Comparison of ENCODE assay signal across 9 cellular contexts in the genomic region with DNA sequence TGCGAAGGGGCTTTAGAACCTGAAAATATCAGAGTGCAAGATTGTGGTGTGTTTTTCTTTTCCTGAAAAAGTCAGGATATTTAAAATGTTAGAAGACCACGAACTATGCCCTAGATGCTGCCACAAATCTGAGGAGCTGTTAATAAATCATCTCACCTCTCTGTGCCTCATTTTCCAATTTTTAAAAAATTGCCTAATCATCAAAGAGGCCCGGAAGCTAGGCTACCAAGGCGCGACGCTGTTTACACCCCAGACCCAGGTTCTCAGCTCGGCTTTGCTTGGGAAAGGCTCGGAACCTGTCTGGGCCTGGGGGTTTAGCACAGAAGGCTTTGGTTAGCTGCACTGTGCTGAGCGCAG.
A peak's percentile ranks its signal among the peaks of the same experiment; 100 is the strongest.
DNase-seq lines count a peak whose midpoint lies in the region; ATAC-seq and TF ChIP-seq lines count a peak whose summit lies in the region.
"Had no signal": no experiment of that assay in that cellular context is flagged by ENCODE, and none has a peak within 500 bp of the region (broad histone marks: within the 10 kb centered on the region; RNA-seq: fewer than 3 reads in every experiment).

No MANE protein-coding gene starts in this region.

- H3K27me3 ChIP-seq in IMR-90 (ENCODE audit: control insufficient read depth, insufficient read depth, low read length), result peaks cover 39% of the 10 kb centered on the region
- no peaks in the 10 kb centered on the region for H3K27me3 ChIP-seq in endodermal cell (ENCODE audit: control insufficient read depth, insufficient read depth, low read length, poor library complexity, severe bottlenecking)
- no peaks in the 10 kb centered on the region for H3K27me3 ChIP-seq in ovary
- no peaks in the 10 kb centered on the region for H3K27me3 ChIP-seq in CD4-positive, alpha-beta memory T cell (ENCODE audit: insufficient read depth, low read length)

- BruUV-seq in IMR-90 (replicated peaks; lab: Mats Ljungman, UMichigan), result no TSS peak

- H3K4me1 ChIP-seq in IMR-90 (ENCODE audit: control insufficient read depth, insufficient read depth, low read length) (no peaks in the 10 kb centered on the region), endodermal cell (ENCODE audit: control insufficient read depth, insufficient read depth, low read length) (peaks cover 3% of the 10 kb centered on the region), ovary (ENCODE audit: insufficient read depth) (peaks cover 4% of the 10 kb centered on the region)
- H3K4me1 ChIP-seq in CD4-positive, alpha-beta memory T cell (ENCODE audit: insufficient read depth, low read length), result peaks cover 5% of the 10 kb centered on the region

- no peaks in the 10 kb centered on the region for H4K20me1 ChIP-seq in IMR-90 (ENCODE audit: insufficient read depth, low read length)

- dilution Hi-C loops in IMR-90 (cut with HindIII; ENCODE audit: low sequenced_read_pairs, unreplicated experiment), result no loop called here

- H3K23ac ChIP-seq in IMR-90 (ENCODE audit: low read depth, low read length), result no peak overlapping the region

- TF ChIP-seq CTCF in AG09309 (IDR thresholded peaks at IDR 0.05; ENCODE audit: control insufficient read depth, insufficient read depth, low read depth, low read length, missing control alignments) (no peak), IMR-90 (conservative IDR thresholded peaks at IDR 0.05; ENCODE audit: low read depth, low read length) (no peak), endodermal cell (conservative IDR thresholded peaks at IDR 0.05) (no peak), ovary (IDR thresholded peaks at IDR 0.05) (no peak)

- no peak overlapping the region for H3K4me3 Mint-ChIP-seq in endodermal cell
- H3K4me3 Mint-ChIP-seq in CD4-positive, alpha-beta memory T cell, result peak overlapping the region in 3 of 8 donors; percentile 35 to 39 (median 35)
- H3K4me3 Mint-ChIP-seq: activated T-cell treated with anti-CD3 and anti-CD28 coated beads, Interleukin-2, amount 50 U/mL, for 4 hours had no signal

- POLR2A ChIA-PET in IMR-90 (lab: Charles Lee; ENCODE audit: unreplicated experiment), result no interaction called here
- POLR2A ChIA-PET in CD4-positive, alpha-beta memory T cell (lab: Charles Lee; ENCODE audit: partially characterized antibody), result no interaction called here

- no peak overlapping the region for H2BK5ac ChIP-seq in IMR-90 (ENCODE audit: low read depth, low read length, poor library complexity, severe bottlenecking)

- no peaks in the 10 kb centered on the region for H3K9me1 ChIP-seq in IMR-90 (ENCODE audit: insufficient read depth, low read length)

- peak overlapping the region; percentile 66 for H3K27ac Mint-ChIP-seq in endodermal cell
- no peak overlapping the region for H3K27ac Mint-ChIP-seq in CD4-positive, alpha-beta memory T cell

- no peak for DNase-seq in AG09309 (ENCODE audit: low read depth)
- no peak for DNase-seq in IMR-90
- no peak for DNase-seq in endodermal cell
- no peak for DNase-seq in ovary
- DNase-seq in NCI-H226, result no peak
- no peak for DNase-seq in OCI-M2 (lab: John Stamatoyannopoulos, UW; ENCODE audit: unreplicated experiment)
- no peak for DNase-seq in CD4-positive, alpha-beta memory T cell
- no peak for DNase-seq in activated CD4-positive, alpha-beta T cell treated with anti-CD3 and anti-CD28 coated beads for 48 hours
- DNase-seq: activated T-cell treated with anti-CD3 and anti-CD28 coated beads, Interleukin-2, amount 50 U/mL, for 4 hours had no signal

- CTCF ChIA-PET in IMR-90 (lab: Yijun Ruan, JAX), result no interaction called here
- CTCF ChIA-PET in CD4-positive, alpha-beta memory T cell (lab: Charles Lee; ENCODE audit: partially characterized antibody), result no interaction called here

- H3K4me2 ChIP-seq in IMR-90 (ENCODE audit: low read depth, low read length), result peak overlapping the region; percentile 11

- H4K8ac ChIP-seq in IMR-90 (ENCODE audit: low read depth in 2 of 2, low read length in 2 of 2), result no peak overlapping the region

- no peak overlapping the region for H4K5ac ChIP-seq in IMR-90 (ENCODE audit: low read depth, low read length)

- H3K56ac ChIP-seq in IMR-90 (ENCODE audit: extremely low read depth, insufficient read depth, low read length), result no peak overlapping the region

- H3K4me3 ChIP-seq in AG09309 (ENCODE audit: control insufficient read depth, low read depth, low read length) (peak overlapping the region; percentile 20), IMR-90 (ENCODE audit: insufficient read depth, low read depth, low read length) (peak overlapping the region; percentile 31; the same call in 1 of the 2 replicates), endodermal cell (ENCODE audit: low read length) (no peak overlapping the region), ovary (peak overlapping the region; percentile 43)
- no peak overlapping the region for H3K4me3 ChIP-seq in CD4-positive, alpha-beta memory T cell (ENCODE audit: low read length in 2 of 2)

- no peak overlapping the region for H3K4ac ChIP-seq in IMR-90 (ENCODE audit: low read depth, low read length)

- in situ Hi-C loops in IMR-90 (cut with MboI; ENCODE audit: low sequenced_read_pairs), result no loop called here

- no peak for TF ChIP-seq RAD21 in IMR-90 (IDR thresholded peaks at IDR 0.05; ENCODE audit: low read length)

- H3K14ac ChIP-seq in IMR-90 (replicated peaks; ENCODE audit: low read depth, low read length), result no peak overlapping the region

- H3K36me3 Mint-ChIP-seq in endodermal cell (ENCODE audit: low read depth), result no peaks in the 10 kb centered on the region
- no peaks in the 10 kb centered on the region for H3K36me3 Mint-ChIP-seq in CD4-positive, alpha-beta memory T cell

- H3K9me3 ChIP-seq in IMR-90 (ENCODE audit: control insufficient read depth, insufficient read depth, low read length) (0 out of 2 replicates have a peak, but pooled peaks cover 2% of the 10 kb centered on the region), endodermal cell (ENCODE audit: control insufficient read depth, low read length) (no peaks in the 10 kb centered on the region), ovary (no peaks in the 10 kb centered on the region)
- H3K9me3 ChIP-seq in CD4-positive, alpha-beta memory T cell (ENCODE audit: control insufficient read depth in 1 of 2, low read length in 2 of 2), result no peaks in the 10 kb centered on the region

- TF ChIP-seq POLR2A in IMR-90 (IDR thresholded peaks at IDR 0.05; ENCODE audit: low read depth, low read length) (no peak), ovary (IDR thresholded peaks at IDR 0.05) (no peak)

- H3K36me3 ChIP-seq in IMR-90 (ENCODE audit: control insufficient read depth, insufficient read depth, low read length) (no peaks in the 10 kb centered on the region), endodermal cell (ENCODE audit: control insufficient read depth, insufficient read depth, low read length) (no peaks in the 10 kb centered on the region), ovary (no peaks in the 10 kb centered on the region)
- no peaks in the 10 kb centered on the region for H3K36me3 ChIP-seq in CD4-positive, alpha-beta memory T cell (ENCODE audit: insufficient read depth, low read length)

- H3K4me1 Mint-ChIP-seq in endodermal cell, result peaks cover 33% of the 10 kb centered on the region
- H3K4me1 Mint-ChIP-seq in CD4-positive, alpha-beta memory T cell, result peaks cover 0 to 2% (median 0%) of the 10 kb centered on the region in 4 donors

- 52% methylated on average over 6 of the region's 9 CpGs; no CpG with 5 or more reads in 1 of the 2 experiments for WGBS in IMR-90 (ENCODE audit: extremely low coverage in 2 of 2, insufficient read length in 1 of 2), 2 experiments
- WGBS in endodermal cell (ENCODE audit: insufficient coverage in 1 of 2, insufficient read length in 1 of 2), 2 experiments, result 34% methylated on average over 8 of the region's 9 CpGs; no CpG with 5 or more reads in 1 of the 2 experiments
- WGBS in ovary, 3 donors, result 50 to 60% (median 52%) methylated on average over 9 of the region's 9 CpGs

- H2BK20ac ChIP-seq in IMR-90 (ENCODE audit: low read depth, low read length), result no peak overlapping the region

- H2BK120ac ChIP-seq in IMR-90 (ENCODE audit: low read depth, low read length), result no peak overlapping the region

- ATAC-seq in IMR-90 (ENCODE audit: low read depth), result no peak

- no peak overlapping the region for H3K27ac ChIP-seq in IMR-90 (ENCODE audit: insufficient read depth, low read length)
- H3K27ac ChIP-seq in endodermal cell (ENCODE audit: low read depth, low read length), result peak overlapping the region; percentile 66
- peak overlapping the region in 1 of 2 donors; percentile 69 for H3K27ac ChIP-seq in ovary
- H3K27ac ChIP-seq in CD4-positive, alpha-beta memory T cell (ENCODE audit: low read depth, low read length), result no peak overlapping the region

- H3K18ac ChIP-seq in IMR-90 (ENCODE audit: low read depth, low read length), result no peak overlapping the region

- H2BK15ac ChIP-seq in IMR-90 (ENCODE audit: low read depth, low read length), result no peak overlapping the region

- H2AK5ac ChIP-seq in IMR-90 (ENCODE audit: low read depth, low read length), result no peak overlapping the region

- no peaks in the 10 kb centered on the region for H3K79me1 ChIP-seq in IMR-90 (ENCODE audit: low read depth in 1 of 2, low read length in 2 of 2)

- intact Hi-C loops in IMR-90 (cut with micrococcal nuclease), result no loop called here
- intact Hi-C loops in ovary (cut with DNase I), result no loop called here
- intact Hi-C loops in CD4-positive, alpha-beta memory T cell (cut with micrococcal nuclease), result no loop called here

- H3K9ac ChIP-seq in IMR-90 (ENCODE audit: low read depth, low read length) (no peak overlapping the region), endodermal cell (ENCODE audit: extremely low read depth, low read length, poor library complexity, severe bottlenecking) (peak overlapping the region; percentile 20)

- H2AFZ ChIP-seq in IMR-90 (replicated peaks; ENCODE audit: low read length, poor library complexity), result peak overlapping the region; percentile 84

- no peak overlapping the region for H4K91ac ChIP-seq in IMR-90 (ENCODE audit: insufficient read depth, low read depth, low read length)

- peaks cover 3% of the 10 kb centered on the region for H3K27me3 Mint-ChIP-seq in endodermal cell (ENCODE audit: insufficient read depth)
- H3K27me3 Mint-ChIP-seq in CD4-positive, alpha-beta memory T cell, result peaks cover 6 to 20% of the 10 kb centered on the region in 2 donors

- no peak overlapping the region for H2AK9ac ChIP-seq in IMR-90 (replicated peaks; ENCODE audit: low read depth, low read length, poor library complexity)

- H3K9me3 Mint-ChIP-seq in endodermal cell, result peaks cover 8% of the 10 kb centered on the region
- H3K9me3 Mint-ChIP-seq in CD4-positive, alpha-beta memory T cell, result no peaks in the 10 kb centered on the region
- H3K9me3 Mint-ChIP-seq: activated T-cell treated with anti-CD3 and anti-CD28 coated beads, Interleukin-2, amount 50 U/mL, for 4 hours had no signal

- TF ChIP-seq EP300 in ovary (IDR thresholded peaks at IDR 0.05), result no peak

TF ChIP-seq in IMR-90, 13 proteins besides CTCF, POLR2A, EP300 and RAD21 (continues in another document):
- TF ChIP-seq FOS (IDR thresholded peaks at IDR 0.05; ENCODE audit: low read depth, low read length), result no peak
- no peak for TF ChIP-seq CEBPB (IDR thresholded peaks at IDR 0.05; ENCODE audit: low read depth, low read length)
- no peak for TF ChIP-seq RCOR1 (IDR thresholded peaks at IDR 0.05; ENCODE audit: insufficient replicate concordance, low read length)
- no peak for TF ChIP-seq MAFK (IDR thresholded peaks at IDR 0.05; ENCODE audit: low read depth, low read length)
- no peak for TF ChIP-seq MXI1 (IDR thresholded peaks at IDR 0.05; ENCODE audit: borderline replicate concordance, low read depth, low read length)
- TF ChIP-seq SMC3 (IDR thresholded peaks at IDR 0.05; ENCODE audit: low read depth, low read length), result no peak

Comparison
In these comparisons a context has a peak if more than half of its experiments do, and no peak if none do; other contexts are left out.
1. H3K4me3 ChIP-seq: peak in AG09309 (single experiment), IMR-90 (single experiment) and ovary (single experiment); none in endodermal cell (single experiment) and CD4-positive, alpha-beta memory T cell (0 of 2).